ENCODE assay signal across 2 cellular contexts in the genomic region with DNA sequence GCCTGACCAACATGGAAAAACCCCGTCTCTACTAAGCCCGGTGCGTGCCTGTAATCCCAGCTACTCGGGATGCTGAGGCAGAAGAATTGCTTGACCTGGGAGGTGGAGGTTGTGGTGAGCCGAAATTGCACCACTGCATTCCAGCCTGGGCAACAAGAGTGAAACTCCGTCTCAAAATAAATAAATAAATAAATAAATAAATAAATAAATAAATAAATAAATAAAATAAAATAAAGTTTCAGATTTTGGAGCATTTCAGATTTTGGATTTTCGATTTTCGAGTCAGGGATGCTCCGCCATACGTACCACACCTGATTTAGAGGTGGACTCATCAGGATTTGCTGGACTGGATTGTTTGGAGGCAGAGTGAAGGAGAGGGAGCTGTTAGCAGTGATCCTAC. TPM values are rescaled to one million over a fixed set of nuclear protein-coding genes. Genes with fewer than 3 reads are reported as not detected.
"Had no signal": no experiment of that assay in that cellular context is flagged by ENCODE, and none has a peak within 500 bp of the region (broad histone marks: within the 10 kb centered on the region; RNA-seq: fewer than 3 reads in every experiment).

No MANE protein-coding gene starts in this region.

RNA-seq across cellular contexts. Expression of gene PASD1, which starts 3.4 kb away (rescaled TPM):
- polyA plus RNA-seq: GM23248, GM23338 had no signal
